19 cellular contexts compared by ENCODE assay signal in the genomic region with DNA sequence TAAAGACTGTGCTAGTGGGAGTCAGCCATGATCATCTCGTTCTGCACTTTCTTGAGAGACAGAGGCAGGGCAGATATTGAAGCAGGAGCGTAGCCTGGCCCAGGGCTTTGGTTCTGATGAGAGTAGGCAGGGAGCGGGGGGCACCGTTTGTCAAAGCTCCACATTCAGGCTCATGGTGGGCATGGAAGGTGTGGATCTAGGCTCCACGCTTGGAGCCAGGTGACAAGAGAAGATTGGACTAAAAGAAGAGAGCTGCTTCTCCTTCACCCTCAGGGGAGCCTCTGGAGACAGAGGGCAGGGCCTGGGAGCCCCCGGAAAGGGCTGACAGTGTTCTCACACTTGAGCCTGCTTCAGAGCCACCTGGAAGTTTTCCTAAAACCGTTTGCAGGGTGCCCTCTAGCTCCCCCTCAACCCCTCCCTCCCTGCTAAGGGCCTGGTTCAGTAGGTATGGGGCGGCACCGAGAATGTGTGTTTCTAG. TPM values are rescaled to one million over a fixed set of nuclear protein-coding genes. Genes with fewer than 3 reads are reported as not detected.
A peak's percentile ranks its signal among the peaks of the same experiment; 100 is the strongest.
DNase-seq lines count a peak whose midpoint lies in the region; ATAC-seq, FAIRE-seq and TF ChIP-seq lines count a peak whose summit lies in the region.
"Had no signal": no experiment of that assay in that cellular context is flagged by ENCODE, and none has a peak within 500 bp of the region (broad histone marks: within the 10 kb centered on the region; RNA-seq: fewer than 3 reads in every experiment).

No MANE protein-coding gene starts in this region.

- TF ChIP-seq CTCF in astrocyte (IDR thresholded peaks at IDR 0.05; ENCODE audit: insufficient read depth, low read depth, low read length) (no peak), tibial artery (IDR thresholded peaks at IDR 0.05) (no peak), omental fat pad (IDR thresholded peaks at IDR 0.05) (no peak)

- H3K4me1 Mint-ChIP-seq in astrocyte (ENCODE audit: low read depth, unreplicated experiment), result peaks cover 4% of the 10 kb centered on the region
- H3K4me1 Mint-ChIP-seq: CD4-positive, alpha-beta memory T cell; GM23338 had no signal

- no peak overlapping the region for H2AFZ ChIP-seq in astrocyte (ENCODE audit: low read depth, low read length)
- H2AFZ ChIP-seq: GM23338 had no signal

- no peaks in the 10 kb centered on the region for H3K27me3 ChIP-seq in H7 (ENCODE audit: control insufficient read depth, insufficient read depth, low read length)
- no peaks in the 10 kb centered on the region for H3K27me3 ChIP-seq in astrocyte (ENCODE audit: insufficient read depth, low read length)
- H3K27me3 ChIP-seq in tibial artery, result no peaks in the 10 kb centered on the region
- H3K27me3 ChIP-seq: BE2C had no signal

- H3K4me3 ChIP-seq in H7 (ENCODE audit: insufficient read depth, low read depth, low read length) (no peak overlapping the region), astrocyte (ENCODE audit: insufficient read depth, low read depth, low read length) (no peak overlapping the region), tibial artery (no peak overlapping the region)
- H3K4me3 ChIP-seq: GM23338, HAP-1 had no signal

- H3K27ac Mint-ChIP-seq in astrocyte (ENCODE audit: unreplicated experiment), result peak overlapping the region; percentile 44
- H3K27ac Mint-ChIP-seq: CD4-positive, alpha-beta memory T cell; GM23338 had no signal

- intact Hi-C loops in tibial artery (cut with DNase I; ENCODE audit: low total_unique reads), result no loop called here

- H3K27me3 Mint-ChIP-seq in astrocyte (ENCODE audit: low read depth, unreplicated experiment), result peaks cover 4% of the 10 kb centered on the region

- no peak overlapping the region for H3K4me3 Mint-ChIP-seq in astrocyte (ENCODE audit: unreplicated experiment)
- H3K4me3 Mint-ChIP-seq: CD4-positive, alpha-beta memory T cell; GM23338 had no signal

- H3K36me3 Mint-ChIP-seq in astrocyte (ENCODE audit: low read depth, unreplicated experiment), result peaks cover 14% of the 10 kb centered on the region
- H3K36me3 Mint-ChIP-seq: CD4-positive, alpha-beta memory T cell had no signal

- H4K20me1 ChIP-seq in astrocyte (ENCODE audit: insufficient read depth, low read length), result peaks cover 43% of the 10 kb centered on the region

- no peak for ATAC-seq in left lobe of liver
- no peak for ATAC-seq in omental fat pad (ENCODE audit: low FRiP score)
- ATAC-seq: GM23338 had no signal

- H3K9ac ChIP-seq in astrocyte (ENCODE audit: low read length), result no peak overlapping the region

- peaks cover 15% of the 10 kb centered on the region for H3K9me3 Mint-ChIP-seq in astrocyte (ENCODE audit: unreplicated experiment)

- H3K4me2 ChIP-seq in astrocyte (ENCODE audit: low read length), result no peak overlapping the region
- H3K4me2 ChIP-seq: GM23338 had no signal

- H3K9me3 ChIP-seq in astrocyte (ENCODE audit: insufficient read depth, low read depth, low read length) (peaks cover 3% of the 10 kb centered on the region), tibial artery (no peaks in the 10 kb centered on the region)
- H3K9me3 ChIP-seq: BE2C, HAP-1 had no signal

- FAIRE-seq in astrocyte (lab: Jason Lieb, UNC), result no peak
- FAIRE-seq: A204.1, G401.6, GM12891 had no signal

- H3K27ac ChIP-seq in astrocyte (ENCODE audit: low read depth, low read length), result no peak overlapping the region
- no peak overlapping the region for H3K27ac ChIP-seq in tibial artery
- H3K27ac ChIP-seq: C4-2B had no signal

- H3K79me2 ChIP-seq in astrocyte (ENCODE audit: insufficient read depth, low read length), result no peaks in the 10 kb centered on the region

- no peaks in the 10 kb centered on the region for H3K36me3 ChIP-seq in H7 (replicated peaks; ENCODE audit: control insufficient read depth, insufficient read depth, low read length)
- H3K36me3 ChIP-seq in astrocyte (ENCODE audit: insufficient read depth, low read length), result no peaks in the 10 kb centered on the region
- no peaks in the 10 kb centered on the region for H3K36me3 ChIP-seq in tibial artery
- H3K36me3 ChIP-seq: BE2C, HAP-1 had no signal

- peaks cover 8% of the 10 kb centered on the region for H3K4me1 ChIP-seq in astrocyte (ENCODE audit: insufficient read depth, low read length)
- H3K4me1 ChIP-seq in tibial artery, result peaks cover 0 to 8% (median 0%) of the 10 kb centered on the region in 4 donors
- H3K4me1 ChIP-seq: BE2C, HAP-1 had no signal

- DNase-seq in H7 (peak; percentile 18), astrocyte (ENCODE audit: low read depth) (no peak), left lobe of liver (ENCODE audit: low spot score) (peak; percentile 22), tibial artery (peak; percentile 5 to 33), ureter (ENCODE audit: low spot score) (no peak), omental fat pad (ENCODE audit: low spot score) (no peak), AG20443 (ENCODE audit: low spot score) (no peak)
- DNase-seq: BE2C; CD4-positive, alpha-beta memory T cell; DMS153; DMS79 treated with DMSO at 0.1 percent for 48 hours; EL had no signal

RNA-seq across cellular contexts. Expression of a gene that starts 24.7 kb away (rescaled TPM):
- total RNA-seq in H7 (2014; rRNA removed; shearing (Covaris generic)), result not detected in 2 replicates
- total RNA-seq in astrocyte, result not detected in 2 replicates
- total RNA-seq in left lobe of liver, result 95.7 TPM
- 0.49 TPM for total RNA-seq in ureter
- total RNA-seq in omental fat pad, result 1 to 10 TPM in 1 of 4 donors, under 1 TPM in 1, not detected in 2; 0.84 to 2.6 TPM
- total RNA-seq: CD4-positive, alpha-beta memory T cell; GM23338; HT1080 had no signal

Comparison
In these comparisons a context has a peak if more than half of its experiments do, and no peak if none do; other contexts are left out.
1. DNase-seq: peak in H7 (single experiment), left lobe of liver (single experiment) and tibial artery (2 of 2); none in astrocyte (single experiment), ureter (single experiment), omental fat pad (single experiment) and AG20443 (single experiment).
2. RNA of a gene that starts 24.7 kb away (total RNA-seq): 95.7 TPM in left lobe of liver (single experiment); 0.84 to 2.6 TPM in omental fat pad, 0.49 TPM in ureter (single experiment), not detected in H7 and not detected in astrocyte; every median in the first group is over 10 times any median in the second.